ENCODE assay signal across 1 cellular context in genomic region chr5:61806491-61807020, GRCh38.
TF ChIP-seq lines count a peak whose summit lies in the region.

No MANE protein-coding gene starts in this region.

TF ChIP-seq in WTC11, 78 proteins besides CTCF, POLR2A, EP300 and RAD21 (continued from another document):
- TF ChIP-seq ZNF425 (CRISPR knock-in tag; conservative IDR thresholded peaks at IDR 0.05): no peak
- no peak for TF ChIP-seq TEAD1 (CRISPR knock-in tag; IDR thresholded peaks at IDR 0.05)
- no peak for TF ChIP-seq ATF2 (CRISPR knock-in tag; IDR thresholded peaks at IDR 0.05; ENCODE audit: borderline replicate concordance, low read depth)
- no peak for TF ChIP-seq ZBTB43 (CRISPR knock-in tag; IDR thresholded peaks at IDR 0.05)
- no peak for TF ChIP-seq ZNF532 (CRISPR knock-in tag; IDR thresholded peaks at IDR 0.05; ENCODE audit: borderline replicate concordance)
- TF ChIP-seq GTF2I (CRISPR knock-in tag; conservative IDR thresholded peaks at IDR 0.05): no peak
- TF ChIP-seq ATF3 (CRISPR knock-in tag; conservative IDR thresholded peaks at IDR 0.05): no peak
- TF ChIP-seq TCF7 (CRISPR knock-in tag; IDR thresholded peaks at IDR 0.05; ENCODE audit: low read depth): no peak
- no peak for TF ChIP-seq GRHL2 (CRISPR knock-in tag; IDR thresholded peaks at IDR 0.05; ENCODE audit: insufficient replicate concordance, severe bottlenecking)
